32 cellular contexts compared by ENCODE assay signal in genomic region chr17:2033128-2033527, GRCh38. TPM values are rescaled to one million over a fixed set of nuclear protein-coding genes. Genes with fewer than 3 reads are reported as not detected.
DNase-seq lines count a peak whose midpoint lies in the region; ATAC-seq and TF ChIP-seq lines count a peak whose summit lies in the region.
"Had no signal": no experiment of that assay in that cellular context is flagged by ENCODE, and none has a peak within 500 bp of the region (broad histone marks: within the 10 kb centered on the region; RNA-seq: fewer than 3 reads in every experiment).

No MANE protein-coding gene starts in this region.

- CTCF ChIA-PET in CD8-positive, alpha-beta T cell (lab: Charles Lee), result no interaction called here

- no peaks in the 10 kb centered on the region for H3K9me3 ChIP-seq in CD8-positive, alpha-beta T cell (ENCODE audit: low read length)
- H3K9me3 ChIP-seq in smooth muscle cell (replicated peaks; ENCODE audit: low read depth), result no peaks in the 10 kb centered on the region
- H3K9me3 ChIP-seq: esophagus squamous epithelium, spleen, thoracic aorta, vagina had no signal

- no peak overlapping the region for H3K4me3 ChIP-seq in CD8-positive, alpha-beta T cell (ENCODE audit: low read depth, low read length)
- H3K4me3 ChIP-seq in smooth muscle cell, result no peak overlapping the region
- H3K4me3 ChIP-seq: dorsolateral prefrontal cortex, esophagus squamous epithelium, GM12878, spleen, thoracic aorta, vagina had no signal

- H3F3A ChIP-seq in smooth muscle cell (ENCODE audit: low read depth), result no peaks in the 10 kb centered on the region

- 77% methylated on average over 7 of the region's 7 CpGs for WGBS in smooth muscle cell (ENCODE audit: low lambda C conversion rate)

- H3K36me3 ChIP-seq in CD8-positive, alpha-beta T cell (ENCODE audit: insufficient read depth, low read length), result peaks cover 23% of the 10 kb centered on the region
- no peaks in the 10 kb centered on the region for H3K36me3 ChIP-seq in smooth muscle cell (ENCODE audit: low read depth)

- H3K4me3 Mint-ChIP-seq in CD8-positive, alpha-beta T cell, result peak overlapping the region; percentile 18
- H3K4me3 Mint-ChIP-seq in immature natural killer cell, result peak overlapping the region in 3 of 5 donors; percentile 6 to 38 (median 33)
- H3K4me3 Mint-ChIP-seq: activated CD4-positive, alpha-beta memory T cell treated with anti-CD3 and anti-CD28 coated beads for 36 hours; activated naive CD4-positive, alpha-beta T cell treated with anti-CD3 and anti-CD28 coated beads for 36 hours; mesothelial cell of epicardium; stimulated activated naive CD8-positive, alpha-beta T cell treated with anti-CD3 and anti-CD28 coated beads, Interleukin-15, Interleukin-2, amounts not matched to agents 100 ng/mL and 50 ng/mL, for 24 hours; T-helper 17 cell had no signal

- ATAC-seq in CD8-positive, alpha-beta T cell, result no peak
- ATAC-seq: GM12878, right cardiac atrium, T-helper 17 cell had no signal

- no peak overlapping the region for H3K27ac ChIP-seq in CD8-positive, alpha-beta T cell (ENCODE audit: low read depth, low read length)
- peak overlapping the region; percentile 68 for H3K27ac ChIP-seq in smooth muscle cell (ENCODE audit: low read depth)
- H3K27ac ChIP-seq: brain microvascular endothelial cell, dorsolateral prefrontal cortex, esophagus squamous epithelium, HL-60, parathyroid adenoma, spleen, thoracic aorta, vagina had no signal

- H3K36me3 Mint-ChIP-seq in CD8-positive, alpha-beta T cell, result peaks cover 45% of the 10 kb centered on the region
- H3K36me3 Mint-ChIP-seq in immature natural killer cell, result peaks cover 0 to 8% (median 3%) of the 10 kb centered on the region in 3 donors

- DNase-seq in CD8-positive, alpha-beta T cell, result no peak
- DNase-seq in M059J (ENCODE audit: low read depth) (peak; percentile 25), immature natural killer cell (no peak), smooth muscle cell (lab: John Stamatoyannopoulos, UW; ENCODE audit: unreplicated experiment) (no peak), activated gamma-delta T cell (lab: John Stamatoyannopoulos, UW) (no peak), DMS 273 treated with DMSO at 0.1 percent for 48 hours (lab: John Stamatoyannopoulos, UW) (no peak), KG1 (lab: John Stamatoyannopoulos, UW) (no peak)
- DNase-seq: activated CD4-positive, alpha-beta memory T cell treated with anti-CD3 and anti-CD28 coated beads for 36 hours; activated CD4-positive, CD25-positive, alpha-beta regulatory T cell treated with anti-CD3 and anti-CD28 coated beads, Interleukin-2, amount 50 U/mL, for 72 hours; activated naive CD4-positive, alpha-beta T cell treated with anti-CD3 and anti-CD28 coated beads for 36 hours; amniotic stem cell; brain microvascular endothelial cell; dorsolateral prefrontal cortex; esophagus squamous epithelium; foreskin melanocyte; NCI-H1417 treated with DMSO at 0.1 percent for 48 hours; NCI-H2029 treated with DMSO at 0.1 percent for 48 hours; NCI-H526; Right ventricle myocardium superior; spleen; stimulated activated CD4-positive, alpha-beta T cell treated with anti-CD3 and anti-CD28 coated beads, Interleukin-2, amount 100 ng/mL, for 24 hours; T-helper 17 cell had no signal

- no peaks in the 10 kb centered on the region for H3K27me3 Mint-ChIP-seq in CD8-positive, alpha-beta T cell (ENCODE audit: low read depth)
- H3K27me3 Mint-ChIP-seq in immature natural killer cell (ENCODE audit: low read depth in 3 of 3), result peaks cover 1 to 4% (median 1%) of the 10 kb centered on the region in 3 donors

- peaks cover 24% of the 10 kb centered on the region for H3K4me1 Mint-ChIP-seq in CD8-positive, alpha-beta T cell (ENCODE audit: low read depth)
- peaks cover 12 to 19% of the 10 kb centered on the region in 2 donors for H3K4me1 Mint-ChIP-seq in immature natural killer cell

- no peak for TF ChIP-seq CTCF in CD8-positive, alpha-beta T cell (IDR thresholded peaks at IDR 0.05)
- no peak for TF ChIP-seq CTCF in smooth muscle cell (IDR thresholded peaks at IDR 0.05; ENCODE audit: borderline replicate concordance, insufficient read depth, poor library complexity, severe bottlenecking)

- H4K20me1 ChIP-seq in smooth muscle cell (ENCODE audit: low read depth), result no peaks in the 10 kb centered on the region

- intact Hi-C loops in CD8-positive, alpha-beta T cell (cut with DNase I, micrococcal nuclease), result loop anchor here (5.0 kb wide), 2 partner anchors 206 to 369 kb away; partner anchors contain the start of genes MNT (in 1 of the 2) and SMYD4 (in 1 of the 2)

- peaks cover 25% of the 10 kb centered on the region for H3K4me1 ChIP-seq in CD8-positive, alpha-beta T cell (ENCODE audit: insufficient read depth, low read length)
- H3K4me1 ChIP-seq in smooth muscle cell (ENCODE audit: low read depth), result peaks cover 5% of the 10 kb centered on the region
- H3K4me1 ChIP-seq: parathyroid adenoma had no signal

- peak overlapping the region; percentile 30 for H3K4me2 ChIP-seq in smooth muscle cell

- peaks cover 14% of the 10 kb centered on the region for H3K79me2 ChIP-seq in smooth muscle cell (ENCODE audit: low read depth)

- no peaks in the 10 kb centered on the region for H3K9me3 Mint-ChIP-seq in CD8-positive, alpha-beta T cell
- H3K9me3 Mint-ChIP-seq in immature natural killer cell, result peaks cover 0 to 1% (median 0%) of the 10 kb centered on the region in 6 donors
- H3K9me3 Mint-ChIP-seq: activated CD4-positive, alpha-beta memory T cell treated with anti-CD3 and anti-CD28 coated beads for 36 hours; activated naive CD4-positive, alpha-beta T cell treated with anti-CD3 and anti-CD28 coated beads for 36 hours; mesothelial cell of epicardium; stimulated activated naive CD8-positive, alpha-beta T cell treated with anti-CD3 and anti-CD28 coated beads, Interleukin-15, Interleukin-2, amounts not matched to agents 100 ng/mL and 50 ng/mL, for 24 hours had no signal

- H3K27ac Mint-ChIP-seq in CD8-positive, alpha-beta T cell, result no peak overlapping the region
- H3K27ac Mint-ChIP-seq in immature natural killer cell, result no peak overlapping the region
- H3K27ac Mint-ChIP-seq: activated CD4-positive, alpha-beta memory T cell treated with anti-CD3 and anti-CD28 coated beads for 36 hours; activated naive CD4-positive, alpha-beta T cell treated with anti-CD3 and anti-CD28 coated beads for 36 hours; mesothelial cell of epicardium; stimulated activated naive CD8-positive, alpha-beta T cell treated with anti-CD3 and anti-CD28 coated beads, Interleukin-15, Interleukin-2, amounts not matched to agents 100 ng/mL and 50 ng/mL, for 24 hours; T-helper 17 cell had no signal

- POLR2A ChIA-PET in CD8-positive, alpha-beta T cell (lab: Charles Lee), result interaction anchor here (1.2 kb wide), 1 partner anchor 22 kb away, joined by 4 read pairs; the partner anchor contains the start of gene HIC1

- H3K9ac ChIP-seq in smooth muscle cell (ENCODE audit: low read depth), result no peak overlapping the region
- H3K9ac ChIP-seq: parathyroid adenoma had no signal

- no peaks in the 10 kb centered on the region for H3K27me3 ChIP-seq in CD8-positive, alpha-beta T cell (ENCODE audit: insufficient read depth, low read length)
- no peaks in the 10 kb centered on the region for H3K27me3 ChIP-seq in smooth muscle cell (ENCODE audit: low read depth)
- H3K27me3 ChIP-seq: brain microvascular endothelial cell, dorsolateral prefrontal cortex, vagina had no signal

- no peak overlapping the region for H2AFZ ChIP-seq in smooth muscle cell (ENCODE audit: low read depth)
- H2AFZ ChIP-seq: parathyroid adenoma had no signal

RNA-seq across cellular contexts. Expression of gene DPH1, which starts 3.2 kb away (rescaled TPM):
- 100 to 1,000 TPM; 128 to 149 TPM for total RNA-seq in CD8-positive, alpha-beta T cell
- 28.0 and 29.5 TPM in 2 replicates for total RNA-seq in M059J (2014; rRNA removed; shearing (Covaris generic))
- polyA plus RNA-seq in immature natural killer cell (10 to 100 TPM; 18.6 to 26.4 (median 21.4) TPM), smooth muscle cell (33.6 and 46.6 TPM in 2 replicates)
- total RNA-seq in smooth muscle cell, result 15.9 and 18.1 TPM in 2 replicates

RNA-seq across cellular contexts. Expression of gene RTN4RL1, which starts 8.0 kb away (rescaled TPM):
- total RNA-seq in CD8-positive, alpha-beta T cell, result not detected
- 0.12 and 0.67 TPM in 2 replicates for total RNA-seq in M059J (2014; rRNA removed; shearing (Covaris generic))
- polyA plus RNA-seq in immature natural killer cell, result under 1 TPM in 1 of 3 donors, not detected in 2; 0.37 TPM
- not detected in 2 replicates for total RNA-seq in smooth muscle cell
- not detected in 2 replicates for polyA plus RNA-seq in smooth muscle cell
- total RNA-seq: Daoy, kidney epithelial cell had no signal

RNA-seq across cellular contexts. Expression of gene OVCA2, which starts 8.7 kb away (rescaled TPM):
- total RNA-seq in CD8-positive, alpha-beta T cell, result 10 to 100 TPM; 38.7 to 48.2 TPM
- 18.9 and 24.0 TPM in 2 replicates for total RNA-seq in M059J (2014; rRNA removed; shearing (Covaris generic))
- 100 to 1,000 TPM in 2 of 3 donors, 10 to 100 TPM in 1; 90.6 to 107 (median 104) TPM for polyA plus RNA-seq in immature natural killer cell
- 42.6 and 46.7 TPM in 2 replicates for total RNA-seq in smooth muscle cell
- polyA plus RNA-seq in smooth muscle cell, result 47.6 and 59.5 TPM in 2 replicates

RNA-seq across cellular contexts. Expression of gene HIC1, which starts 21.8 kb away (rescaled TPM):
- 10 to 100 TPM; 12.1 to 13.0 TPM for total RNA-seq in CD8-positive, alpha-beta T cell
- 2.2 and 3.7 TPM in 2 replicates for total RNA-seq in M059J (2014; rRNA removed; shearing (Covaris generic))
- polyA plus RNA-seq in immature natural killer cell (1 to 10 TPM in 2 of 3 donors, under 1 TPM in 1; 0.90 to 5.9 (median 1.2) TPM), smooth muscle cell (3.5 and 5.2 TPM in 2 replicates)
- 2.6 and 2.9 TPM in 2 replicates for total RNA-seq in smooth muscle cell
